19 cellular contexts compared by ENCODE assay signal in genomic region chr3:187951452-187952190, GRCh38.
DNase-seq lines count a peak whose midpoint lies in the region; ATAC-seq and TF ChIP-seq lines count a peak whose summit lies in the region.
"Had no signal": no experiment of that assay in that cellular context is flagged by ENCODE, and none has a peak within 500 bp of the region (broad histone marks: within the 10 kb centered on the region; RNA-seq: fewer than 3 reads in every experiment).

No MANE protein-coding gene starts in this region.

- no peaks in the 10 kb centered on the region for H3K9me3 ChIP-seq in gastrocnemius medialis
- no peaks in the 10 kb centered on the region for H3K9me3 ChIP-seq in HAP-1

- peak; percentile 50 for ATAC-seq in activated naive CD8-positive, alpha-beta T cell treated with anti-CD3 and anti-CD28 coated beads, Interleukin-2, amount 50 U/mL, for 24 hours
- ATAC-seq in gastrocnemius medialis: no peak
- ATAC-seq: esophagus mucosa, PC-3 had no signal

- peaks cover 2% of the 10 kb centered on the region for H3K36me3 Mint-ChIP-seq in activated CD4-positive, alpha-beta T cell treated with anti-CD3 and anti-CD28 coated beads, Interleukin-2, amount 10 ng/mL, durations not matched to agents 24 days and 14 days (ENCODE audit: low read depth)
- no peaks in the 10 kb centered on the region for H3K36me3 Mint-ChIP-seq in activated naive CD8-positive, alpha-beta T cell treated with anti-CD3 and anti-CD28 coated beads, Interleukin-2, amount 50 U/mL, for 24 hours (ENCODE audit: low read depth)
- no peaks in the 10 kb centered on the region for H3K36me3 Mint-ChIP-seq in mesothelial cell of epicardium

- peak overlapping the region; percentile 77 to 88 (median 86) for H3K27ac ChIP-seq in gastrocnemius medialis
- H3K27ac ChIP-seq: hepatocyte had no signal

- TF ChIP-seq CTCF in gastrocnemius medialis (IDR thresholded peaks at IDR 0.05 in 4 of 5, conservative IDR thresholded peaks at IDR 0.05 in 1 of 5) (no peak), mesothelial cell of epicardium (IDR thresholded peaks at IDR 0.05; ENCODE audit: unreplicated experiment) (no peak)

- H3K4me1 ChIP-seq in gastrocnemius medialis: peaks cover 61 to 78% of the 10 kb centered on the region in 2 donors
- no peaks in the 10 kb centered on the region for H3K4me1 ChIP-seq in HAP-1

- H3K4me3 Mint-ChIP-seq in activated CD4-positive, alpha-beta T cell treated with anti-CD3 and anti-CD28 coated beads, Interleukin-2, amount 10 ng/mL, durations not matched to agents 24 days and 14 days: no peak overlapping the region
- H3K4me3 Mint-ChIP-seq in activated naive CD8-positive, alpha-beta T cell treated with anti-CD3 and anti-CD28 coated beads, Interleukin-2, amount 50 U/mL, for 24 hours: no peak overlapping the region
- H3K4me3 Mint-ChIP-seq in mesothelial cell of epicardium: no peak overlapping the region
- H3K4me3 Mint-ChIP-seq: activated CD4-positive, alpha-beta T cell treated with anti-CD3 and anti-CD28 coated beads, Interleukin-2, amount 10 ng/mL, durations not matched to agents 7 days and 5 days; CD4-positive, alpha-beta T cell; nephron progenitor cell had no signal

- DNase-seq in activated CD4-positive, alpha-beta T cell treated with anti-CD3 and anti-CD28 coated beads, Interleukin-2, amount 10 ng/mL, durations not matched to agents 24 days and 14 days: no peak
- DNase-seq in activated CD4-positive, alpha-beta T cell treated with anti-CD3 and anti-CD28 coated beads, Interleukin-2, amount 50 U/mL, for 48 hours: no peak
- peak; percentile 91 for DNase-seq in NOMO-1 treated with dmso at 0.1 percent for 144 hours (lab: John Stamatoyannopoulos, UW; ENCODE audit: unreplicated experiment)
- no peak for DNase-seq in activated naive CD8-positive, alpha-beta T cell treated with anti-CD3 and anti-CD28 coated beads, Interleukin-2, amount 50 U/mL, for 24 hours
- DNase-seq in gastrocnemius medialis: no peak
- DNase-seq in HAP-1 (ENCODE audit: low spot score in 2 of 2): no peak
- DNase-seq in mesothelial cell of epicardium (ENCODE audit: low spot score in 2 of 2, unreplicated experiment in 2 of 2): no peak
- DNase-seq in DMS79 (lab: John Stamatoyannopoulos, UW): no peak
- DNase-seq: 8988T; activated CD4-positive, alpha-beta T cell treated with anti-CD3 and anti-CD28 coated beads, Interleukin-2, amount 10 ng/mL, durations not matched to agents 7 days and 5 days; CD4-positive, alpha-beta T cell; NCI-H1092; NCI-H2227 treated with DMSO at 0.1 percent for 48 hours; nephron progenitor cell; PC-3; stimulated activated CD4-positive, alpha-beta T cell treated with anti-CD3 and anti-CD28 coated beads, Interleukin-1b, Interleukin-23, amount 100 ng/mL, for 48 hours had no signal

- intact Hi-C loops in activated CD4-positive, alpha-beta T cell treated with anti-CD3 and anti-CD28 coated beads, Interleukin-2, amount 10 ng/mL, durations not matched to agents 24 days and 14 days (cut with micrococcal nuclease): no loop called here
- intact Hi-C loops in gastrocnemius medialis (cut with DNase I; ENCODE audit: low total_unique reads): no loop called here

- peaks cover 40% of the 10 kb centered on the region for H3K4me1 Mint-ChIP-seq in activated CD4-positive, alpha-beta T cell treated with anti-CD3 and anti-CD28 coated beads, Interleukin-2, amount 10 ng/mL, durations not matched to agents 24 days and 14 days
- H3K4me1 Mint-ChIP-seq in activated naive CD8-positive, alpha-beta T cell treated with anti-CD3 and anti-CD28 coated beads, Interleukin-2, amount 50 U/mL, for 24 hours: peaks cover 38% of the 10 kb centered on the region
- no peaks in the 10 kb centered on the region for H3K4me1 Mint-ChIP-seq in mesothelial cell of epicardium

- peaks cover 9% of the 10 kb centered on the region for H3K9me3 Mint-ChIP-seq in activated CD4-positive, alpha-beta T cell treated with anti-CD3 and anti-CD28 coated beads, Interleukin-2, amount 10 ng/mL, durations not matched to agents 24 days and 14 days
- H3K9me3 Mint-ChIP-seq in activated naive CD8-positive, alpha-beta T cell treated with anti-CD3 and anti-CD28 coated beads, Interleukin-2, amount 50 U/mL, for 24 hours: no peaks in the 10 kb centered on the region
- no peaks in the 10 kb centered on the region for H3K9me3 Mint-ChIP-seq in mesothelial cell of epicardium
- H3K9me3 Mint-ChIP-seq: CD4-positive, alpha-beta T cell; nephron progenitor cell had no signal

- no peak for TF ChIP-seq POLR2A in gastrocnemius medialis (IDR thresholded peaks at IDR 0.05)

- H3K27me3 ChIP-seq in gastrocnemius medialis (no peaks in the 10 kb centered on the region), HAP-1 (ENCODE audit: low read depth) (no peaks in the 10 kb centered on the region)
- H3K27me3 ChIP-seq: hepatocyte had no signal

- in situ Hi-C loops in gastrocnemius medialis (cut with MboI; ENCODE audit: low sequenced_read_pairs in 4 of 4) (no loop called here), HAP-1 (cut with MboI; ENCODE audit: low sequenced_read_pairs) (no loop called here)

- H3K36me3 ChIP-seq in gastrocnemius medialis (no peaks in the 10 kb centered on the region), HAP-1 (replicated peaks) (no peaks in the 10 kb centered on the region)

- H3K27ac Mint-ChIP-seq in activated CD4-positive, alpha-beta T cell treated with anti-CD3 and anti-CD28 coated beads, Interleukin-2, amount 10 ng/mL, durations not matched to agents 24 days and 14 days: peak overlapping the region; percentile 14
- peak overlapping the region; percentile 36 for H3K27ac Mint-ChIP-seq in activated naive CD8-positive, alpha-beta T cell treated with anti-CD3 and anti-CD28 coated beads, Interleukin-2, amount 50 U/mL, for 24 hours
- H3K27ac Mint-ChIP-seq in mesothelial cell of epicardium: no peak overlapping the region
- H3K27ac Mint-ChIP-seq: activated CD4-positive, alpha-beta T cell treated with anti-CD3 and anti-CD28 coated beads, Interleukin-2, amount 10 ng/mL, durations not matched to agents 7 days and 5 days; activated T-helper 2 cell treated with anti-CD3 and anti-CD28 coated beads, Interferon-gamma antibody, Interleukin-2, Interleukin-4, amounts not matched to agents 10 μg/mL and 5 μg/mL and 100 μg/mL, durations not matched to agents 14 hours and 24 hours and 36 hours; CD4-positive, alpha-beta T cell; nephron progenitor cell had no signal

- no peaks in the 10 kb centered on the region for H3K27me3 Mint-ChIP-seq in activated CD4-positive, alpha-beta T cell treated with anti-CD3 and anti-CD28 coated beads, Interleukin-2, amount 10 ng/mL, durations not matched to agents 24 days and 14 days
- no peaks in the 10 kb centered on the region for H3K27me3 Mint-ChIP-seq in activated naive CD8-positive, alpha-beta T cell treated with anti-CD3 and anti-CD28 coated beads, Interleukin-2, amount 50 U/mL, for 24 hours
- H3K27me3 Mint-ChIP-seq in mesothelial cell of epicardium (ENCODE audit: low read depth): no peaks in the 10 kb centered on the region
- H3K27me3 Mint-ChIP-seq: activated CD4-positive, alpha-beta T cell treated with anti-CD3 and anti-CD28 coated beads, Interleukin-2, amount 10 ng/mL, durations not matched to agents 7 days and 5 days; CD4-positive, alpha-beta T cell had no signal

- H3K4me3 ChIP-seq in gastrocnemius medialis: no peak overlapping the region
- no peak overlapping the region for H3K4me3 ChIP-seq in HAP-1
- H3K4me3 ChIP-seq: hepatocyte had no signal
